31 cellular contexts compared by ENCODE assay signal in genomic region chr6:106136845-106137244, GRCh38. TPM values are rescaled to one million over a fixed set of nuclear protein-coding genes. Genes with fewer than 3 reads are reported as not detected.
DNase-seq lines count a peak whose midpoint lies in the region; ATAC-seq and TF ChIP-seq lines count a peak whose summit lies in the region.
"Had no signal": no experiment of that assay in that cellular context is flagged by ENCODE, and none has a peak within 500 bp of the region (broad histone marks: within the 10 kb centered on the region; RNA-seq: fewer than 3 reads in every experiment).

No MANE protein-coding gene starts in this region.

- H3K4me1 Mint-ChIP-seq in WTC11, result peaks cover 7% of the 10 kb centered on the region

- ATAC-seq in WTC11 (no peak), right lobe of liver (no peak)
- ATAC-seq: A549; CD8-positive, alpha-beta T cell had no signal

- TF ChIP-seq CTCF in WTC11 (IDR thresholded peaks at IDR 0.05) (no peak), stomach (IDR thresholded peaks at IDR 0.05) (no peak), right lobe of liver (IDR thresholded peaks at IDR 0.05) (no peak)

- WGBS in stomach, 5 donors, result 93 to 96% (median 95%) methylated on average over 5 of the region's 5 CpGs
- 84% methylated on average over 5 of the region's 5 CpGs for WGBS in right lobe of liver (ENCODE audit: insufficient coverage, low coverage, low lambda C conversion rate, missing lambda C conversion rate)

- H3K4me3 Mint-ChIP-seq in WTC11, result no peak overlapping the region
- H3K4me3 Mint-ChIP-seq: B cell; CD14-positive monocyte; CD4-positive, alpha-beta memory T cell; CD4-positive, alpha-beta T cell; CD8-positive, alpha-beta memory T cell; CD8-positive, alpha-beta T cell had no signal

- H3K9me3 Mint-ChIP-seq in WTC11, result peaks cover 3% of the 10 kb centered on the region
- H3K9me3 Mint-ChIP-seq: CD14-positive monocyte; CD4-positive, alpha-beta T cell; CD4-positive, CD25-positive, alpha-beta regulatory T cell; CD8-positive, alpha-beta memory T cell; CD8-positive, alpha-beta T cell had no signal

- no peak overlapping the region for H3K4me3 ChIP-seq in stomach
- H3K4me3 ChIP-seq in right lobe of liver, result no peak overlapping the region
- H3K4me3 ChIP-seq: A549; BLaER1; BLaER1 treated with 17β-estradiol and CSF1 and Interleukin-3, amounts not matched to agents 10 nM and 100 nM had no signal

- H3K9me3 ChIP-seq in stomach, result no peaks in the 10 kb centered on the region
- no peaks in the 10 kb centered on the region for H3K9me3 ChIP-seq in right lobe of liver
- H3K9me3 ChIP-seq: A549; BE2C; BLaER1; BLaER1 treated with 17β-estradiol and CSF1 and Interleukin-3, amounts not matched to agents 10 nM and 100 nM; Caco-2 had no signal

- no peak overlapping the region for H3K27ac ChIP-seq in stomach
- no peak overlapping the region for H3K27ac ChIP-seq in right lobe of liver
- H3K27ac ChIP-seq: 22Rv1; A549; BLaER1; BLaER1 treated with 17β-estradiol and CSF1 and Interleukin-3, amounts not matched to agents 10 nM and 100 nM had no signal

- intact Hi-C loops in stomach (cut with DNase I; ENCODE audit: low total_unique reads) (no loop called here), right lobe of liver (cut with DNase I) (no loop called here)

- H3K36me3 ChIP-seq in stomach, result no peaks in the 10 kb centered on the region
- H3K36me3 ChIP-seq in right lobe of liver, result no peaks in the 10 kb centered on the region
- H3K36me3 ChIP-seq: BE2C; BLaER1; BLaER1 treated with 17β-estradiol and CSF1 and Interleukin-3, amounts not matched to agents 10 nM and 100 nM had no signal

- H3K27me3 ChIP-seq in stomach (no peaks in the 10 kb centered on the region), right lobe of liver (no peaks in the 10 kb centered on the region)
- H3K27me3 ChIP-seq: BE2C; BLaER1; BLaER1 treated with 17β-estradiol and CSF1 and Interleukin-3, amounts not matched to agents 10 nM and 100 nM had no signal

- POLR2A ChIA-PET in WTC11 (lab: Charles Lee), result no interaction called here

- TF ChIP-seq POLR2A in stomach (IDR thresholded peaks at IDR 0.05) (no peak), right lobe of liver (IDR thresholded peaks at IDR 0.05) (no peak)

- no peak for DNase-seq in WTC11 (ENCODE audit: low spot score)
- DNase-seq in stomach, result peak; percentile 5
- DNase-seq in right lobe of liver, result no peak
- no peak for DNase-seq in NCI-H1694 (lab: John Stamatoyannopoulos, UW)
- DNase-seq: 8988T; ACHN; AML-193; BE2C; C1 segment of cervical spinal cord; Caco-2; Calu3; CD4-positive, alpha-beta memory T cell; CD4-positive, alpha-beta T cell; CD4-positive, CD25-positive, alpha-beta regulatory T cell; CD8-positive, alpha-beta memory T cell; CD8-positive, alpha-beta T cell; COR-L47; DMS 273 treated with DMSO at 0.1 percent for 48 hours; DMS153; DMS53; DMS79; DMS79 treated with DMSO at 0.1 percent for 48 hours; DND-41; EL had no signal

- no peaks in the 10 kb centered on the region; the same call in 1 of the 2 replicates for H3K27me3 Mint-ChIP-seq in WTC11 (ENCODE audit: low read depth)
- H3K27me3 Mint-ChIP-seq: CD4-positive, alpha-beta memory T cell; CD4-positive, alpha-beta T cell; CD4-positive, CD25-positive, alpha-beta regulatory T cell; CD8-positive, alpha-beta memory T cell had no signal

- no peak overlapping the region for H3K27ac Mint-ChIP-seq in WTC11
- H3K27ac Mint-ChIP-seq: B cell; CD14-positive monocyte; CD4-positive, alpha-beta memory T cell; CD4-positive, alpha-beta T cell; CD4-positive, CD25-positive, alpha-beta regulatory T cell; CD8-positive, alpha-beta T cell had no signal

- TF ChIP-seq EP300 in stomach (IDR thresholded peaks at IDR 0.05), result no peak

- H3K4me1 ChIP-seq in stomach, result no peaks in the 10 kb centered on the region
- H3K4me1 ChIP-seq in right lobe of liver, result no peaks in the 10 kb centered on the region
- H3K4me1 ChIP-seq: BE2C had no signal

- CTCF ChIA-PET in WTC11 (lab: Charles Lee), result interaction anchor here (1.1 kb wide), 1 partner anchor 49 kb away, joined by 5 read pairs; no protein-coding TSS in a partner anchor

- no peaks in the 10 kb centered on the region for H3K36me3 Mint-ChIP-seq in WTC11
- H3K36me3 Mint-ChIP-seq: CD14-positive monocyte; CD4-positive, alpha-beta memory T cell; CD4-positive, CD25-positive, alpha-beta regulatory T cell; CD8-positive, alpha-beta memory T cell; CD8-positive, alpha-beta T cell had no signal

TF ChIP-seq in WTC11, 78 proteins besides CTCF, POLR2A, EP300 and RAD21:
- TF ChIP-seq HMGA2 (CRISPR knock-in tag; IDR thresholded peaks at IDR 0.05), result peak; percentile 91
- TF ChIP-seq ZBTB21 (CRISPR knock-in tag; IDR thresholded peaks at IDR 0.05; ENCODE audit: borderline replicate concordance), result no peak
- TF ChIP-seq ETV6 (CRISPR knock-in tag; IDR thresholded peaks at IDR 0.05), result no peak
- no peak for TF ChIP-seq TCF7 (CRISPR knock-in tag; IDR thresholded peaks at IDR 0.05; ENCODE audit: low read depth)
- TF ChIP-seq GABPB1 (CRISPR knock-in tag; IDR thresholded peaks at IDR 0.05), result no peak
- no peak for TF ChIP-seq KAT7 (CRISPR knock-in tag; IDR thresholded peaks at IDR 0.05; ENCODE audit: borderline replicate concordance)
- no peak for TF ChIP-seq HMGXB4 (CRISPR knock-in tag; IDR thresholded peaks at IDR 0.05)
TF ChIP-seq in WTC11: peak in this region for 1.

RNA-seq across cellular contexts. Expression of gene PRDM1, which starts 50.7 kb away (rescaled TPM):
- total RNA-seq in WTC11 (2021), result 0.78 to 1.8 TPM (median 1.2 TPM) in 3 replicates
- total RNA-seq in stomach, result 10 to 100 TPM in 2 of 5 donors, 1 to 10 TPM in 2, under 1 TPM in 1; under 0.01 to 22.7 (median 6.4) TPM
- 1 to 10 TPM; 3.1 to 7.0 (median 3.6) TPM for polyA plus RNA-seq in stomach
- 1 to 10 TPM in 5 of 6 experiments, under 1 TPM in 1; 0.86 to 2.8 (median 1.3) TPM for total RNA-seq in right lobe of liver
- total RNA-seq: A673 had no signal
